Comparison of ENCODE assay signal across 1 cellular context in genomic region chr16:19118938-19119431, GRCh38.
TF ChIP-seq lines count a peak whose summit lies in the region.

No MANE protein-coding gene starts in this region.

TF ChIP-seq in K562, 482 proteins besides CTCF, POLR2A, EP300 and RAD21 (continued from another document and continues in another):
- TF ChIP-seq ZNF592 (IDR thresholded peaks at IDR 0.05) = peak; percentile 51; the same call in 1 of the 2 replicates
- TF ChIP-seq, protein P1, sequence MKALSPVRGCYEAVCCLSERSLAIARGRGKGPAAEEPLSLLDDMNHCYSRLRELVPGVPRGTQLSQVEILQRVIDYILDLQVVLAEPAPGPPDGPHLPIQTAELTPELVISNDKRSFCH (CRISPR knock-in tag; IDR thresholded peaks at IDR 0.05) = no peak
- TF ChIP-seq, protein P1 (tag; IDR thresholded peaks at IDR 0.05) = no peak
- TF ChIP-seq SMARCC2 (IDR thresholded peaks at IDR 0.05; ENCODE audit: low read depth) = peak; percentile 67; the same call in 1 of the 2 replicates
- TF ChIP-seq ELF4 (CRISPR knock-in tag; IDR thresholded peaks at IDR 0.05) = peak; percentile 89; the same call in 1 of the 2 replicates
- TF ChIP-seq FOXJ3 (CRISPR knock-in tag; IDR thresholded peaks at IDR 0.05) = no peak
- peak; percentile 89 for TF ChIP-seq JUND (IDR thresholded peaks at IDR 0.05; ENCODE audit: borderline replicate concordance, low read depth, low read length)
- TF ChIP-seq JUND (tag; IDR thresholded peaks at IDR 0.05; ENCODE audit: borderline replicate concordance, low read depth, low read length) = peak; percentile 80; the same call in 1 of the 3 replicates
- peak; percentile 67; the same call in 1 of the 2 replicates for TF ChIP-seq NFE2L1 (tag; IDR thresholded peaks at IDR 0.05; ENCODE audit: borderline replicate concordance, low read depth)
- TF ChIP-seq CHAMP1 (IDR thresholded peaks at IDR 0.05) = no peak; the same call in 1 of the 2 replicates
- TF ChIP-seq SMARCE1 (IDR thresholded peaks at IDR 0.05) = peak; percentile 85
- peak; percentile 85 for TF ChIP-seq DPF2 (IDR thresholded peaks at IDR 0.05)
- TF ChIP-seq DMBX1 (CRISPR knock-in tag; IDR thresholded peaks at IDR 0.05; ENCODE audit: borderline replicate concordance) = 0 out of 2 replicates have a peak, but pooled peaks have one; percentile 41
- TF ChIP-seq, protein P2, sequence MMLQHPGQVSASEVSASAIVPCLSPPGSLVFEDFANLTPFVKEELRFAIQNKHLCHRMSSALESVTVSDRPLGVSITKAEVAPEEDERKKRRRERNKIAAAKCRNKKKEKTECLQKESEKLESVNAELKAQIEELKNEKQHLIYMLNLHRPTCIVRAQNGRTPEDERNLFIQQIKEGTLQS (IDR thresholded peaks at IDR 0.05) = peak; percentile 77
- TF ChIP-seq, protein P2 (CRISPR knock-in tag; conservative IDR thresholded peaks at IDR 0.05) = 0 out of 2 replicates have a peak, but pooled peaks have one; percentile 22
- TF ChIP-seq BRCA1 (IDR thresholded peaks at IDR 0.05) = no peak
- no peak for TF ChIP-seq BRCA1 (CRISPR knock-in tag; IDR thresholded peaks at IDR 0.05)
- peak; percentile 92 for TF ChIP-seq MAFG (tag; conservative IDR thresholded peaks at IDR 0.05)
- TF ChIP-seq HDGF (IDR thresholded peaks at IDR 0.05) = peak; percentile 82
- TF ChIP-seq CEBPG (CRISPR knock-in tag; IDR thresholded peaks at IDR 0.05) = no peak
- TF ChIP-seq CEBPG (tag; conservative IDR thresholded peaks at IDR 0.05 in 1 of 2, IDR thresholded peaks at IDR 0.05 in 1 of 2) = peak in 1 of 2 experiments; percentile 52; a peak in 1 of 4 replicates
- peak; percentile 55; the same call in 1 of the 2 replicates for TF ChIP-seq NBN (IDR thresholded peaks at IDR 0.05; ENCODE audit: low read depth)
- TF ChIP-seq ZBTB26 (CRISPR knock-in tag; IDR thresholded peaks at IDR 0.05) = 0 out of 2 replicates have a peak, but pooled peaks have one; percentile 75
- peak; percentile 73 for TF ChIP-seq JUN (IDR thresholded peaks at IDR 0.05; ENCODE audit: borderline replicate concordance, low read depth, low read length)
- TF ChIP-seq JUN (CRISPR knock-in tag; IDR thresholded peaks at IDR 0.05; ENCODE audit: borderline replicate concordance) = no peak
- peak; percentile 92 for TF ChIP-seq ZNF316 (IDR thresholded peaks at IDR 0.05)
- no peak for TF ChIP-seq FOXP1 (CRISPR knock-in tag; IDR thresholded peaks at IDR 0.05)
- TF ChIP-seq YY1 (IDR thresholded peaks at IDR 0.05; ENCODE audit: borderline replicate concordance in 1 of 3, control insufficient read depth in 1 of 3, extremely low read depth in 1 of 3, insufficient read depth in 3 of 3, insufficient read length in 1 of 3, insufficient replicate concordance in 2 of 3, low read depth in 1 of 3, low read length in 2 of 3) = peak in 1 of 3 experiments; percentile 58
- TF ChIP-seq ARNT (IDR thresholded peaks at IDR 0.05) = peak in 1 of 2 experiments; percentile 56; a peak in 1 of 4 replicates
- TF ChIP-seq TAF7 (tag; IDR thresholded peaks at IDR 0.05) = peak; percentile 33; the same call in 1 of the 2 replicates
- TF ChIP-seq MTA1 (IDR thresholded peaks at IDR 0.05; ENCODE audit: borderline replicate concordance) = peak; percentile 72
- peak; percentile 52; the same call in 1 of the 2 replicates for TF ChIP-seq STAT5A (IDR thresholded peaks at IDR 0.05; ENCODE audit: borderline replicate concordance, low read length)
- TF ChIP-seq, protein P3, sequence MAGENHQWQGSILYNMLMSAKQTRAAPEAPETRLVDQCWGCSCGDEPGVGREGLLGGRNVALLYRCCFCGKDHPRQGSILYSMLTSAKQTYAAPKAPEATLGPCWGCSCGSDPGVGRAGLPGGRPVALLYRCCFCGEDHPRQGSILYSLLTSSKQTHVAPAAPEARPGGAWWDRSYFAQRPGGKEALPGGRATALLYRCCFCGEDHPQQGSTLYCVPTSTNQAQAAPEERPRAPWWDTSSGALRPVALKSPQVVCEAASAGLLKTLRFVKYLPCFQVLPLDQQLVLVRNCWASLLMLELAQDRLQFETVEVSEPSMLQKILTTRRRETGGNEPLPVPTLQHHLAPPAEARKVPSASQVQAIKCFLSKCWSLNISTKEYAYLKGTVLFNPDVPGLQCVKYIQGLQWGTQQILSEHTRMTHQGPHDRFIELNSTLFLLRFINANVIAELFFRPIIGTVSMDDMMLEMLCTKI (IDR thresholded peaks at IDR 0.05; ENCODE audit: partially characterized antibody) = no peak
- peak; percentile 37 for TF ChIP-seq ZNF512 (tag; IDR thresholded peaks at IDR 0.05)
- TF ChIP-seq SMARCA4 (IDR thresholded peaks at IDR 0.05) = peak; percentile 83
- TF ChIP-seq KAT7 (CRISPR knock-in tag; IDR thresholded peaks at IDR 0.05; ENCODE audit: borderline replicate concordance) = no peak
- peak; percentile 17; the same call in 1 of the 2 replicates for TF ChIP-seq CEBPB (tag; IDR thresholded peaks at IDR 0.05)
- TF ChIP-seq TEAD4 (IDR thresholded peaks at IDR 0.05; ENCODE audit: low read length) = peak; percentile 36; the same call in 1 of the 2 replicates
- no peak for TF ChIP-seq TEAD4 (CRISPR knock-in tag; IDR thresholded peaks at IDR 0.05; ENCODE audit: borderline replicate concordance)
- peak; percentile 37; the same call in 1 of the 2 replicates for TF ChIP-seq ESRRA (IDR thresholded peaks at IDR 0.05; ENCODE audit: borderline replicate concordance, low read depth)
- peak; percentile 56 for TF ChIP-seq HDAC3 (IDR thresholded peaks at IDR 0.05; ENCODE audit: borderline replicate concordance, partially characterized antibody)
- TF ChIP-seq SUPT5H (IDR thresholded peaks at IDR 0.05) = peak; percentile 63
- TF ChIP-seq, protein P4, sequence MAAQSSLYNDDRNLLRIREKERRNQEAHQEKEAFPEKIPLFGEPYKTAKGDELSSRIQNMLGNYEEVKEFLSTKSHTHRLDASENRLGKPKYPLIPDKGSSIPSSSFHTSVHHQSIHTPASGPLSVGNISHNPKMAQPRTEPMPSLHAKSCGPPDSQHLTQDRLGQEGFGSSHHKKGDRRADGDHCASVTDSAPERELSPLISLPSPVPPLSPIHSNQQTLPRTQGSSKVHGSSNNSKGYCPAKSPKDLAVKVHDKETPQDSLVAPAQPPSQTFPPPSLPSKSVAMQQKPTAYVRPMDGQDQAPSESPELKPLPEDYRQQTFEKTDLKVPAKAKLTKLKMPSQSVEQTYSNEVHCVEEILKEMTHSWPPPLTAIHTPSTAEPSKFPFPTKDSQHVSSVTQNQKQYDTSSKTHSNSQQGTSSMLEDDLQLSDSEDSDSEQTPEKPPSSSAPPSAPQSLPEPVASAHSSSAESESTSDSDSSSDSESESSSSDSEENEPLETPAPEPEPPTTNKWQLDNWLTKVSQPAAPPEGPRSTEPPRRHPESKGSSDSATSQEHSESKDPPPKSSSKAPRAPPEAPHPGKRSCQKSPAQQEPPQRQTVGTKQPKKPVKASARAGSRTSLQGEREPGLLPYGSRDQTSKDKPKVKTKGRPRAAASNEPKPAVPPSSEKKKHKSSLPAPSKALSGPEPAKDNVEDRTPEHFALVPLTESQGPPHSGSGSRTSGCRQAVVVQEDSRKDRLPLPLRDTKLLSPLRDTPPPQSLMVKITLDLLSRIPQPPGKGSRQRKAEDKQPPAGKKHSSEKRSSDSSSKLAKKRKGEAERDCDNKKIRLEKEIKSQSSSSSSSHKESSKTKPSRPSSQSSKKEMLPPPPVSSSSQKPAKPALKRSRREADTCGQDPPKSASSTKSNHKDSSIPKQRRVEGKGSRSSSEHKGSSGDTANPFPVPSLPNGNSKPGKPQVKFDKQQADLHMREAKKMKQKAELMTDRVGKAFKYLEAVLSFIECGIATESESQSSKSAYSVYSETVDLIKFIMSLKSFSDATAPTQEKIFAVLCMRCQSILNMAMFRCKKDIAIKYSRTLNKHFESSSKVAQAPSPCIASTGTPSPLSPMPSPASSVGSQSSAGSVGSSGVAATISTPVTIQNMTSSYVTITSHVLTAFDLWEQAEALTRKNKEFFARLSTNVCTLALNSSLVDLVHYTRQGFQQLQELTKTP (IDR thresholded peaks at IDR 0.05; ENCODE audit: low read depth in 1 of 2, partially characterized antibody in 2 of 2) = peak in 1 of 2 experiments; percentile 52
- TF ChIP-seq MEF2A (IDR thresholded peaks at IDR 0.05; ENCODE audit: control insufficient read depth, low read depth, low read length) = no peak
- TF ChIP-seq MAZ (CRISPR knock-in tag; conservative IDR thresholded peaks at IDR 0.05 in 1 of 2, IDR thresholded peaks at IDR 0.05 in 1 of 2) = peak in 1 of 2 experiments; percentile 36; a peak in 1 of 4 replicates
- TF ChIP-seq NFRKB (IDR thresholded peaks at IDR 0.05; ENCODE audit: low read depth) = peak; percentile 95
- TF ChIP-seq ZNF384 (IDR thresholded peaks at IDR 0.05; ENCODE audit: low read depth, low read length) = peak; percentile 58
- TF ChIP-seq ZFP1 (CRISPR knock-in tag; IDR thresholded peaks at IDR 0.05) = no peak
- TF ChIP-seq NFATC3 (IDR thresholded peaks at IDR 0.05) = no peak
- no peak for TF ChIP-seq ZBTB9 (CRISPR knock-in tag; IDR thresholded peaks at IDR 0.05)
